9 cellular contexts compared by ENCODE assay signal in genomic region chr19:10624585-10624984, GRCh38. TPM values are rescaled to one million over a fixed set of nuclear protein-coding genes. Genes with fewer than 3 reads are reported as not detected.
A peak's percentile ranks its signal among the peaks of the same experiment; 100 is the strongest.
DNase-seq lines count a peak whose midpoint lies in the region; ATAC-seq and TF ChIP-seq lines count a peak whose summit lies in the region.
"Had no signal": no experiment of that assay in that cellular context is flagged by ENCODE, and none has a peak within 500 bp of the region (broad histone marks: within the 10 kb centered on the region; RNA-seq: fewer than 3 reads in every experiment).

No MANE protein-coding gene starts in this region.

- 66 to 71% methylated on average over 5 to 6 of the region's 6 CpGs for WGBS in thyroid gland, 2 donors
- WGBS in aorta, 2 donors, result 78 to 86% methylated on average over 6 of the region's 6 CpGs

- H3K27ac ChIP-seq in breast epithelium (peak overlapping the region; percentile 92 to 95), thyroid gland (peak overlapping the region; percentile 15 to 93 (median 92)), aorta (ENCODE audit: low read depth in 1 of 2, low read length in 2 of 2) (no peak overlapping the region)

- peak; percentile 33 for DNase-seq in activated effector memory CD4-positive, alpha-beta T cell treated with Interleukin-2 at 50 U/mL for 16 hours
- no peak for DNase-seq in activated effector memory CD4-positive, alpha-beta T cell treated with anti-CD3 and anti-CD28 coated beads, Interleukin-2, amount 50 U/mL, for 16 hours
- no peak for DNase-seq in breast epithelium (ENCODE audit: low spot score in 2 of 2)
- peak; percentile 59 to 66 (median 65) for DNase-seq in mucosa of descending colon
- DNase-seq in thyroid gland, result no peak
- no peak for DNase-seq in aorta
- no peak for DNase-seq in NCI-H2227 (lab: John Stamatoyannopoulos, UW; ENCODE audit: unreplicated experiment)
- no peak for DNase-seq in dermis blood vessel endothelial cell

- no peaks in the 10 kb centered on the region for H3K27me3 ChIP-seq in breast epithelium
- H3K27me3 ChIP-seq in thyroid gland, result no peaks in the 10 kb centered on the region
- no peaks in the 10 kb centered on the region for H3K27me3 ChIP-seq in aorta (ENCODE audit: control insufficient read depth in 1 of 2, insufficient read depth in 2 of 2, low read length in 1 of 2)
- H3K27me3 ChIP-seq: uterus had no signal

- ATAC-seq in mucosa of descending colon (peak; percentile 53), aorta (ENCODE audit: low FRiP score) (no peak)

- peaks cover 0 to 15% of the 10 kb centered on the region in 2 donors for H3K4me1 ChIP-seq in breast epithelium
- peaks cover 22% of the 10 kb centered on the region for H3K4me1 ChIP-seq in mucosa of descending colon (ENCODE audit: low read depth)
- peaks cover 13 to 19% of the 10 kb centered on the region in 2 donors for H3K4me1 ChIP-seq in thyroid gland
- H3K4me1 ChIP-seq in aorta (ENCODE audit: control insufficient read depth in 1 of 2, insufficient read depth in 2 of 2, low read length in 2 of 2), result no peaks in the 10 kb centered on the region

- TF ChIP-seq POLR2A in breast epithelium (IDR thresholded peaks at IDR 0.05) (no peak), thyroid gland (IDR thresholded peaks at IDR 0.05) (no peak)

- TF ChIP-seq CTCF in breast epithelium (IDR thresholded peaks at IDR 0.05) (no peak), mucosa of descending colon (IDR thresholded peaks at IDR 0.05) (no peak), thyroid gland (IDR thresholded peaks at IDR 0.05) (no peak)

- no peaks in the 10 kb centered on the region for H3K36me3 ChIP-seq in breast epithelium
- H3K36me3 ChIP-seq in mucosa of descending colon (ENCODE audit: low read depth), result no peaks in the 10 kb centered on the region
- H3K36me3 ChIP-seq in thyroid gland, result peaks cover 12 to 13% of the 10 kb centered on the region in 2 donors
- peaks cover 0 to 1% of the 10 kb centered on the region in 2 donors for H3K36me3 ChIP-seq in aorta (ENCODE audit: control insufficient read depth in 1 of 2, insufficient read depth in 2 of 2, low read length in 1 of 2)
- H3K36me3 ChIP-seq: uterus had no signal

- H3K9me3 ChIP-seq in breast epithelium (no peaks in the 10 kb centered on the region), mucosa of descending colon (no peaks in the 10 kb centered on the region), thyroid gland (no peaks in the 10 kb centered on the region), aorta (ENCODE audit: control insufficient read depth, low read length) (no peaks in the 10 kb centered on the region)
- H3K9me3 ChIP-seq: uterus had no signal

- peak overlapping the region in 2 of 3 donors; percentile 82 to 89 for H3K4me3 ChIP-seq in breast epithelium
- no peak overlapping the region for H3K4me3 ChIP-seq in mucosa of descending colon
- H3K4me3 ChIP-seq in thyroid gland (replicated peaks in 1 of 3), result peak overlapping the region in 1 of 3 donors; percentile 72
- no peak overlapping the region for H3K4me3 ChIP-seq in aorta (ENCODE audit: low read length in 2 of 2)

- intact Hi-C loops in breast epithelium (cut with DNase I; ENCODE audit: low total_unique reads) (no loop called here), mucosa of descending colon (cut with DNase I, micrococcal nuclease) (no loop called here), thyroid gland (cut with DNase I) (no loop called here), aorta (cut with DNase I) (no loop called here)

RNA-seq across cellular contexts. Expression of gene SLC44A2, which starts 0.8 kb away (rescaled TPM):
- total RNA-seq in breast epithelium (10 to 100 TPM; 63.0 to 92.5 (median 67.5) TPM), mucosa of descending colon (100 to 1,000 TPM in 2 of 3 donors, 10 to 100 TPM in 1; 90.0 to 179 (median 116) TPM), thyroid gland (100 to 1,000 TPM in 2 of 4 donors, 10 to 100 TPM in 2; 86.0 to 141 (median 113) TPM), aorta (100 to 1,000 TPM; 158 to 176 TPM), dermis blood vessel endothelial cell (67.7 and 132 TPM in 2 replicates)
- 100 to 1,000 TPM in 1 of 2 donors, 10 to 100 TPM in 1; 30.9 to 146 TPM for polyA plus RNA-seq in aorta

RNA-seq across cellular contexts. Expression of gene ILF3, which starts 29.6 kb away (rescaled TPM):
- 100 to 1,000 TPM in 2 of 3 donors, 10 to 100 TPM in 1; 80.2 to 166 (median 115) TPM for total RNA-seq in breast epithelium
- 100 to 1,000 TPM; 151 to 213 (median 178) TPM for total RNA-seq in mucosa of descending colon
- total RNA-seq in thyroid gland, result 100 to 1,000 TPM; 122 to 232 (median 159) TPM
- total RNA-seq in aorta, result 100 to 1,000 TPM; 168 to 190 TPM
- 100 to 1,000 TPM in 1 of 2 donors, 10 to 100 TPM in 1; 40.2 to 111 TPM for polyA plus RNA-seq in aorta
- total RNA-seq in dermis blood vessel endothelial cell, result 85.8 and 190 TPM in 2 replicates

RNA-seq across cellular contexts. Expression of gene AP1M2, which starts 37.5 kb away (rescaled TPM):
- 10 to 100 TPM in 2 of 3 donors, not detected in 1; 34.1 to 49.9 TPM for total RNA-seq in breast epithelium
- total RNA-seq in mucosa of descending colon, result 100 to 1,000 TPM in 2 of 3 donors, 10 to 100 TPM in 1; 42.6 to 140 (median 131) TPM
- 100 to 1,000 TPM in 2 of 4 donors, 10 to 100 TPM in 2; 69.7 to 129 (median 102) TPM for total RNA-seq in thyroid gland
- not detected for total RNA-seq in aorta
- 10 to 100 TPM in 1 of 2 donors, under 1 TPM in 1; 0.05 to 15.0 TPM for polyA plus RNA-seq in aorta
- 0.17 TPM in 1 of 2 replicates, not detected in the other for total RNA-seq in dermis blood vessel endothelial cell

RNA-seq across cellular contexts. Expression of gene CDKN2D, which starts 55.8 kb away (rescaled TPM):
- total RNA-seq in breast epithelium, result 1 to 10 TPM; 5.3 to 9.4 (median 8.8) TPM
- total RNA-seq in mucosa of descending colon, result 10 to 100 TPM in 2 of 3 donors, 1 to 10 TPM in 1; 6.1 to 12.1 (median 11.9) TPM
- total RNA-seq in thyroid gland, result 1 to 10 TPM; 2.0 to 8.2 (median 3.7) TPM
- 10 to 100 TPM; 11.8 to 19.2 TPM for total RNA-seq in aorta
- 10 to 100 TPM; 17.9 to 23.0 TPM for polyA plus RNA-seq in aorta
- total RNA-seq in dermis blood vessel endothelial cell, result 4.6 and 7.6 TPM in 2 replicates

RNA-seq across cellular contexts. Expression of gene KRI1, which starts 58.8 kb away (rescaled TPM):
- total RNA-seq in breast epithelium (10 to 100 TPM; 16.4 to 23.6 (median 17.6) TPM), mucosa of descending colon (10 to 100 TPM; 12.0 to 23.3 (median 17.0) TPM), thyroid gland (10 to 100 TPM; 17.3 to 49.7 (median 28.2) TPM), aorta (10 to 100 TPM; 15.8 to 18.9 TPM), dermis blood vessel endothelial cell (8.6 and 11.2 TPM in 2 replicates)
- polyA plus RNA-seq in aorta, result 10 to 100 TPM in 1 of 2 donors, 1 to 10 TPM in 1; 6.4 to 41.0 TPM

Comparison
In these comparisons a context has a peak if more than half of its experiments do, and no peak if none do; other contexts are left out.
1. DNase-seq: peak in activated effector memory CD4-positive, alpha-beta T cell treated with Interleukin-2 at 50 U/mL for 16 hours (single experiment) and mucosa of descending colon (3 of 3); none in activated effector memory CD4-positive, alpha-beta T cell treated with anti-CD3 and anti-CD28 coated beads, Interleukin-2, amount 50 U/mL, for 16 hours (single experiment), breast epithelium (0 of 2), thyroid gland (0 of 2), aorta (0 of 2), NCI-H2227 (single experiment) and dermis blood vessel endothelial cell (single experiment).
2. H3K27ac ChIP-seq: peak in breast epithelium (2 of 2) and thyroid gland (3 of 3); none in aorta (0 of 2).
3. H3K4me3 ChIP-seq: peak in breast epithelium (2 of 3); none in mucosa of descending colon (single experiment) and aorta (0 of 2).